Comparison of ENCODE assay signal across 10 cellular contexts in the genomic region with DNA sequence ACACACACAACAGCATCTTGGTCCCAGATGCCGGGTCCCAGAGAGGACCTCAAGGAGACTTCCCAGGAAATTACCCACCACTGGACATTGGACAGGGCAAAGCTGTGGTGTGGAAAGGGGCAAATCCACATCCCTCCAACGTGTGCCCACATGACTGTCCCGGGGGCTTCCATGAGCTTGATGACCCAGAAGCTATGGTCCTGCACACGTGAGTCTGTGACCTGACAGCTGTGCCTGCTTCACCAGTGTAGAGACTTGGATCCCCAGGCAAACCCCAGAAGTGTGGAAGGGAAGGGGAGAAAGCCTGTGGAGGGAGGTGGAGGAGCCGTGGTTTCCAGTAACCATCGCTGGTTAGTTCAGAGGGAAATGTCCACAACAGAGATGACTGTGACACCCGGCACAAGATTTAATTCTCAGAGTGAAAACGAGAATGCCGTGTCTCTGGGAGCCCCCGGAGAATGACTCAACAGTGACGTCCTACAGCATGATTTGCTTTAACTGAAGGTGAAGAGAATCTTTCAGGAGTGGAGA. TPM values are rescaled to one million over a fixed set of nuclear protein-coding genes. Genes with fewer than 3 reads are reported as not detected.
DNase-seq lines count a peak whose midpoint lies in the region; ATAC-seq lines count a peak whose summit lies in the region.
"Had no signal": no experiment of that assay in that cellular context is flagged by ENCODE, and none has a peak within 500 bp of the region (broad histone marks: within the 10 kb centered on the region; RNA-seq: fewer than 3 reads in every experiment).

No MANE protein-coding gene starts in this region.

- H3K4me1 Mint-ChIP-seq in activated CD4-positive, alpha-beta T cell treated with anti-CD3 and anti-CD28 coated beads, Interleukin-2, amount 10 ng/mL, durations not matched to agents 24 days and 14 days = peaks cover 10% of the 10 kb centered on the region

- ATAC-seq in GM21723 (IDR thresholded peaks at IDR 0.05; ENCODE audit: unreplicated experiment) = peak; percentile 45
- peak; percentile 47 for ATAC-seq in HG03571 (IDR thresholded peaks at IDR 0.05; ENCODE audit: unreplicated experiment)

- no peaks in the 10 kb centered on the region for H3K9me3 Mint-ChIP-seq in activated CD4-positive, alpha-beta T cell treated with anti-CD3 and anti-CD28 coated beads, Interleukin-2, amount 10 ng/mL, durations not matched to agents 24 days and 14 days

- peaks cover 30% of the 10 kb centered on the region for H3K27me3 Mint-ChIP-seq in activated CD4-positive, alpha-beta T cell treated with anti-CD3 and anti-CD28 coated beads, Interleukin-2, amount 10 ng/mL, durations not matched to agents 24 days and 14 days

- no peak overlapping the region for H3K4me3 Mint-ChIP-seq in activated CD4-positive, alpha-beta T cell treated with anti-CD3 and anti-CD28 coated beads, Interleukin-2, amount 10 ng/mL, durations not matched to agents 24 days and 14 days

- no peaks in the 10 kb centered on the region for H3K36me3 Mint-ChIP-seq in activated CD4-positive, alpha-beta T cell treated with anti-CD3 and anti-CD28 coated beads, Interleukin-2, amount 10 ng/mL, durations not matched to agents 24 days and 14 days (ENCODE audit: low read depth)

- peak; percentile 66 for DNase-seq in activated CD4-positive, alpha-beta T cell treated with anti-CD3 and anti-CD28 coated beads, Interleukin-2, amount 10 ng/mL, durations not matched to agents 24 days and 14 days
- no peak for DNase-seq in activated CD4-positive, alpha-beta T cell treated with anti-CD3 and anti-CD28 coated beads for 4 hours
- peak; percentile 35 to 45 for DNase-seq in stimulated activated CD4-positive, alpha-beta T cell treated with anti-CD3 and anti-CD28 coated beads, Interleukin-2, amount 100 ng/mL, for 48 hours
- DNase-seq in globus pallidus (ENCODE audit: low spot score) (no peak), superior temporal gyrus (ENCODE audit: extremely low spot score) (no peak), amygdala (lab: John Stamatoyannopoulos, UW) (no peak)

- H3K27ac Mint-ChIP-seq in activated CD4-positive, alpha-beta T cell treated with anti-CD3 and anti-CD28 coated beads, Interleukin-2, amount 10 ng/mL, durations not matched to agents 24 days and 14 days = no peak overlapping the region

- intact Hi-C loops in activated CD4-positive, alpha-beta T cell treated with anti-CD3 and anti-CD28 coated beads, Interleukin-2, amount 10 ng/mL, durations not matched to agents 24 days and 14 days (cut with micrococcal nuclease) = loop anchor here (1.0 to 2.0 kb wide), 2 partner anchors 15 to 18 kb away; no protein-coding TSS in a partner anchor

RNA-seq across cellular contexts. Expression of gene GPR55, which starts 19.1 kb away (rescaled TPM):
- total RNA-seq in activated CD4-positive, alpha-beta T cell treated with anti-CD3 and anti-CD28 coated beads, Interleukin-2, amount 10 ng/mL, durations not matched to agents 24 days and 14 days = 0.23 and 0.38 TPM in 2 replicates
- total RNA-seq: fibroblast of villous mesenchyme had no signal

RNA-seq across cellular contexts. Expression of gene SPATA3, which starts 51.7 kb away (rescaled TPM):
- total RNA-seq in activated CD4-positive, alpha-beta T cell treated with anti-CD3 and anti-CD28 coated beads, Interleukin-2, amount 10 ng/mL, durations not matched to agents 24 days and 14 days = not detected in 2 replicates
- total RNA-seq: A172, fibroblast of villous mesenchyme had no signal

Comparison
In these comparisons a context has a peak if more than half of its experiments do, and no peak if none do; other contexts are left out.
1. DNase-seq: peak in activated CD4-positive, alpha-beta T cell treated with anti-CD3 and anti-CD28 coated beads, Interleukin-2, amount 10 ng/mL, durations not matched to agents 24 days and 14 days (single experiment) and stimulated activated CD4-positive, alpha-beta T cell treated with anti-CD3 and anti-CD28 coated beads, Interleukin-2, amount 100 ng/mL, for 48 hours (2 of 2); none in activated CD4-positive, alpha-beta T cell treated with anti-CD3 and anti-CD28 coated beads for 4 hours (0 of 2), globus pallidus (single experiment), superior temporal gyrus (single experiment) and amygdala (0 of 56).